ENCODE assay signal across 1 cellular context in the genomic region with DNA sequence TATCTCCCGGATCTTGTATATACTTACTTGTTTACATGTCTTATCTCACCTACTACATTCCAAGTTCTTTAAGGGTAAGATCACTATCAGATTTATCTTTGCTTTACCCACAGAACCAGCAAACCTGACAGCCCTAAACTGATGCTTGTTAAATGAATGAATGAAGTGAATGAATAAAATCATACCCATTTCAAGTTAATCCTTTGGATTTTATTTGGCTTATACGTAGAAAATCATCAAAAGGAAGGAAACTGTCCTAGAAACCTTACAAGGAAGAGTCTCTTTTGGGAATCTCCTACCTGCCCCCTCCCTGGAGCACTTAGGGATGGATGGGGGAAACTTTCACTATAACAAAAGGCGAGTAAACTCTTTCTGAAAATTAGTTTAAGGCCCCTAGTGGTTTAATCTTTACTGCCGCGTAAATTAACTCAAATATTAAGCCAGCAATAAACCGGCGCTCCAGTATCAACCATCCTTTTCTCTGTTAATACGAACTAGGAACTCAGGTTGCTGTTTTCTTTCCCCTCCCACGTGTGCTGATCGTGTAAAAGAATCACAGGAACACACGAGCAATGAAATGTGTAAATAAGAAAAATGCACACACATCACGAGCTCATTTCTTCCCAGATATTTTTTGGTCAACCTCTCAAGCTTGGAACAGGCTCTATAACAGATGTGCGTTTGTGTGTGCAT.
TF ChIP-seq lines count a peak whose summit lies in the region.

No MANE protein-coding gene starts in this region.

TF ChIP-seq in IMR-90, 13 proteins besides CTCF, POLR2A, EP300 and RAD21:
- TF ChIP-seq ELK1 (IDR thresholded peaks at IDR 0.05; ENCODE audit: borderline replicate concordance, low read depth, low read length) (no peak), SMC3 (IDR thresholded peaks at IDR 0.05; ENCODE audit: low read depth, low read length) (0 out of 2 replicates have a peak, but pooled peaks have one; percentile 8)
